ENCODE assay signal across 8 cellular contexts in genomic region chr17:83193336-83194188, GRCh38.
DNase-seq lines count a peak whose midpoint lies in the region; ATAC-seq, FAIRE-seq and TF ChIP-seq lines count a peak whose summit lies in the region.

No MANE protein-coding gene starts in this region.

- TF ChIP-seq POLR2A in sigmoid colon (IDR thresholded peaks at IDR 0.05) = no peak

- 52 to 59% methylated on average over 13 of the region's 13 CpGs for WGBS in sigmoid colon, 2 donors

- no peaks in the 10 kb centered on the region for H3K9me3 ChIP-seq in sigmoid colon

- H3K36me3 ChIP-seq in sigmoid colon = no peaks in the 10 kb centered on the region

- peak overlapping the region in 2 of 4 donors; percentile 4 to 69 for H3K27ac ChIP-seq in sigmoid colon

- TF ChIP-seq EP300 in sigmoid colon (IDR thresholded peaks at IDR 0.05) = no peak

- no peak overlapping the region for H3K4me3 ChIP-seq in sigmoid colon

- DNase-seq in Daoy (ENCODE audit: low read depth) (peak; percentile 39), RCC 7860 (ENCODE audit: low spot score) (peak; percentile 18), Right ventricle myocardium superior (peak; percentile 48), sigmoid colon (peak; percentile 69), superior temporal gyrus (ENCODE audit: extremely low spot score) (no peak), amygdala (lab: John Stamatoyannopoulos, UW) (no peak), C1 segment of cervical spinal cord (lab: John Stamatoyannopoulos, UW) (no peak)
- no peak for DNase-seq in stimulated activated CD4-positive, alpha-beta T cell treated with anti-CD3 and anti-CD28 coated beads, Interleukin-4, amount 100 ng/mL, for 24 hours

- intact Hi-C loops in Right ventricle myocardium superior (cut with DNase I) = no loop called here
- intact Hi-C loops in sigmoid colon (cut with DNase I) = no loop called here

- FAIRE-seq in RCC 7860 (lab: Jason Lieb, UNC) = no peak

- TF ChIP-seq CTCF in sigmoid colon (IDR thresholded peaks at IDR 0.05) = no peak

- H3K27me3 ChIP-seq in sigmoid colon = no peaks in the 10 kb centered on the region

- ATAC-seq in Right ventricle myocardium superior (ENCODE audit: poor library complexity) = no peak

- peaks cover 0 to 19% (median 5%) of the 10 kb centered on the region in 4 donors for H3K4me1 ChIP-seq in sigmoid colon

Comparison
In these comparisons a context has a peak if more than half of its experiments do, and no peak if none do; other contexts are left out.
1. DNase-seq: peak in Daoy (single experiment), RCC 7860 (single experiment), Right ventricle myocardium superior (single experiment) and sigmoid colon (single experiment); none in stimulated activated CD4-positive, alpha-beta T cell treated with anti-CD3 and anti-CD28 coated beads, Interleukin-4, amount 100 ng/mL, for 24 hours (single experiment), superior temporal gyrus (single experiment), amygdala (0 of 56) and C1 segment of cervical spinal cord (0 of 14).